Comparison of ENCODE assay signal across 24 cellular contexts in genomic region chr11:128152796-128153696, GRCh38.
"Had no signal": no experiment of that assay in that cellular context is flagged by ENCODE, and none has a peak within 500 bp of the region (broad histone marks: within the 10 kb centered on the region; RNA-seq: fewer than 3 reads in every experiment).

No MANE protein-coding gene starts in this region.

- H3K27me3 Mint-ChIP-seq: activated CD4-positive, alpha-beta T cell treated with anti-CD3 and anti-CD28 coated beads for 36 hours; activated naive CD8-positive, alpha-beta T cell treated with anti-CD3 and anti-CD28 coated beads for 36 hours; central memory CD8-positive, alpha-beta T cell; natural killer cell treated with Interleukin-12 subunit alpha and Interleukin-12 subunit beta and Interleukin-15 and Interleukin-18, amount 100 ng/mL, for 72 hours had no signal

- H3K27ac ChIP-seq: colonic mucosa, foreskin keratinocyte, thoracic aorta, WERI-Rb-1 had no signal

- ATAC-seq: activated CD4-positive, alpha-beta T cell treated with anti-CD3 and anti-CD28 coated beads for 36 hours; foreskin keratinocyte; left lung; natural killer cell treated with Interleukin-12 subunit alpha and Interleukin-12 subunit beta and Interleukin-15 and Interleukin-18, amount 100 ng/mL, for 72 hours; SK-N-SH treated with all-trans-retinoic acid at 6 μM for 48 hours had no signal

- H3K4me3 Mint-ChIP-seq: activated CD4-positive, alpha-beta T cell treated with anti-CD3 and anti-CD28 coated beads for 36 hours; activated naive CD8-positive, alpha-beta T cell treated with anti-CD3 and anti-CD28 coated beads for 36 hours; central memory CD8-positive, alpha-beta T cell; immature natural killer cell; natural killer cell treated with Interleukin-12 subunit alpha and Interleukin-12 subunit beta and Interleukin-15 and Interleukin-18, amount 100 ng/mL, for 72 hours; T-helper 2 cell treated with Interferon-gamma antibody and Interleukin-4, amounts not matched to agents 5 μg/mL and 100 μg/mL, for 36 hours had no signal

- H3K27me3 ChIP-seq: colonic mucosa, left lung had no signal

- H3K36me3 ChIP-seq: colonic mucosa, left lung, thoracic aorta, WERI-Rb-1 had no signal

- H3K36me3 Mint-ChIP-seq: activated naive CD8-positive, alpha-beta T cell treated with anti-CD3 and anti-CD28 coated beads for 36 hours; immature natural killer cell; natural killer cell treated with Interleukin-12 subunit alpha and Interleukin-12 subunit beta and Interleukin-15 and Interleukin-18, amount 100 ng/mL, for 72 hours had no signal

- H3K27ac Mint-ChIP-seq: activated CD4-positive, alpha-beta T cell treated with anti-CD3 and anti-CD28 coated beads for 36 hours; activated naive CD8-positive, alpha-beta T cell treated with anti-CD3 and anti-CD28 coated beads for 36 hours; immature natural killer cell; natural killer cell treated with Interleukin-12 subunit alpha and Interleukin-12 subunit beta and Interleukin-15 and Interleukin-18, amount 100 ng/mL, for 72 hours; T-helper 2 cell treated with Interferon-gamma antibody and Interleukin-4, amounts not matched to agents 5 μg/mL and 100 μg/mL, for 36 hours had no signal

- FAIRE-seq: astrocyte had no signal

- H3K9me3 Mint-ChIP-seq: activated naive CD8-positive, alpha-beta T cell treated with anti-CD3 and anti-CD28 coated beads for 36 hours; central memory CD8-positive, alpha-beta T cell; immature natural killer cell; natural killer cell treated with Interleukin-12 subunit alpha and Interleukin-12 subunit beta and Interleukin-15 and Interleukin-18, amount 100 ng/mL, for 72 hours; T-helper 2 cell treated with Interferon-gamma antibody and Interleukin-4, amounts not matched to agents 5 μg/mL and 100 μg/mL, for 36 hours had no signal

- H3K4me3 ChIP-seq: colonic mucosa, left lung, thoracic aorta had no signal

- H3K9me3 ChIP-seq: colonic mucosa, left lung, thoracic aorta had no signal

- DNase-seq: activated CD4-positive, alpha-beta T cell treated with anti-CD3 and anti-CD28 coated beads for 36 hours; activated CD4-positive, alpha-beta T cell treated with anti-CD3 and anti-CD28 coated beads, Interleukin-2, amount 50 U/mL, for 48 hours; activated naive CD4-positive, alpha-beta T cell treated with Interleukin-2 at 50 U/mL for 16 hours; activated naive CD8-positive, alpha-beta T cell treated with anti-CD3 and anti-CD28 coated beads for 36 hours; activated T-cell treated with anti-CD3 and anti-CD28 coated beads, Interleukin-2, amount 50 U/mL, for 48 hours; colonic mucosa; erythroblast; foreskin keratinocyte; immature natural killer cell; kidney glomerular epithelial cell; mammary epithelial cell; occipital lobe; posterior cingulate gyrus; retina; stimulated activated CD4-positive, alpha-beta T cell treated with anti-CD3 and anti-CD28 coated beads, Interleukin-4, amount 100 ng/mL, for 24 hours; stimulated activated naive CD4-positive, alpha-beta T cell treated with Interleukin-2 at 50 U/mL for 16 hours; WERI-Rb-1 had no signal

- H3K4me1 ChIP-seq: colonic mucosa, foreskin keratinocyte had no signal
